Comparison of ENCODE assay signal across 8 cellular contexts in the genomic region with DNA sequence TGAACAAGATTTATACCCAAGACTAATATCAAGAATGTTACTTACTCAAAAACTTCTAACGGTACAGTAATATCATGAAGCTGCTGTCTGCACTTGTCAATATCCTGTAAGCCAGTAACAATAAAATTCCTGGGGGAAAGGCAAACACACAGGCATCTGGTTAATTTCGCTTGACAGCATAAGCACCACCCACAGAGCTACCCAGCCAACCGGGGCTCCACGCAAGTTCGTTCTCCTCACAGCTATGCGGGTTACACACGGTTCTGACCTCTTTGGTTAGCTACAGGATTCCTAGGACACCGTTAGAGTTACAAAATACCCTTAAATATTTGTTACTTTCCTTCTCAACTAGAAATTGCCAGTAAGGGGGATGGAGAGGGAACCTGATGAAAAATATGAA. TPM values are rescaled to one million over a fixed set of nuclear protein-coding genes. Genes with fewer than 3 reads are reported as not detected.
DNase-seq lines count a peak whose midpoint lies in the region; TF ChIP-seq lines count a peak whose summit lies in the region.

No MANE protein-coding gene starts in this region.

- no CpG with 5 or more reads among the region's 8 CpGs for whole genome bisulfite sequencing in neuronal stem cell (ENCODE audit: extremely low coverage in 2 of 2, insufficient read length in 2 of 2, insufficient replicate concordance in 1 of 2), 2 donors

- no peak overlapping the region for H4K8ac ChIP-seq in neuronal stem cell (ENCODE audit: low read depth, low read length)

- peaks cover 34% of the 10 kb centered on the region for H3K4me1 ChIP-seq in CD4-positive, alpha-beta memory T cell (ENCODE audit: insufficient read depth, low read length)
- H3K4me1 ChIP-seq in OCI-LY7 (ENCODE audit: insufficient read depth, low read length, poor library complexity, severe bottlenecking) = peaks cover 18% of the 10 kb centered on the region
- peaks cover 4% of the 10 kb centered on the region for H3K4me1 ChIP-seq in endocrine pancreas (ENCODE audit: control insufficient read depth, insufficient read depth, low read length)
- H3K4me1 ChIP-seq in neuronal stem cell (ENCODE audit: control insufficient read depth in 2 of 2, insufficient read depth in 1 of 2, low read depth in 1 of 2, low read length in 2 of 2) = peaks cover 3 to 6% of the 10 kb centered on the region in 2 donors

- peaks cover 27% of the 10 kb centered on the region for H3K79me2 ChIP-seq in OCI-LY7 (ENCODE audit: insufficient read depth, low read depth, low read length)

- H3K4ac ChIP-seq in neuronal stem cell (ENCODE audit: low read length) = no peak overlapping the region

- TF ChIP-seq CTCF in OCI-LY7 (conservative IDR thresholded peaks at IDR 0.05; ENCODE audit: low read length) = no peak

- H3K9me3 Mint-ChIP-seq in CD4-positive, alpha-beta memory T cell = no peaks in the 10 kb centered on the region

- intact Hi-C loops in CD4-positive, alpha-beta memory T cell (cut with micrococcal nuclease) = loop anchor here (10.0 kb wide), 1 partner anchor 368 kb away; no protein-coding TSS in a partner anchor
- intact Hi-C loops in OCI-LY7 (cut with micrococcal nuclease; ENCODE audit: unreplicated experiment) = loop anchor here (5.0 kb wide), 2 partner anchors 190 to 370 kb away; no protein-coding TSS in a partner anchor

- peaks cover 52 to 60% of the 10 kb centered on the region in 2 donors for H3K36me3 Mint-ChIP-seq in CD4-positive, alpha-beta memory T cell

- peak overlapping the region; percentile 95 to 100 (median 98) for H3K27ac Mint-ChIP-seq in CD4-positive, alpha-beta memory T cell

- H3K27ac ChIP-seq in CD4-positive, alpha-beta memory T cell (ENCODE audit: low read depth, low read length) = peak overlapping the region; percentile 86
- H3K27ac ChIP-seq in OCI-LY7 (ENCODE audit: low read depth, low read length, poor library complexity, severe bottlenecking) (no peak overlapping the region), neuronal stem cell (replicated peaks; ENCODE audit: low read length) (no peak overlapping the region)

- no peak overlapping the region for H2BK120ac ChIP-seq in neuronal stem cell (ENCODE audit: low read depth, low read length)

- H2AK5ac ChIP-seq in neuronal stem cell (ENCODE audit: low read depth, low read length) = no peak overlapping the region

- H3K27me3 Mint-ChIP-seq in CD4-positive, alpha-beta memory T cell = no peaks in the 10 kb centered on the region

- DNase-seq in CD4-positive, alpha-beta memory T cell = no peak
- DNase-seq in OCI-LY7 (ENCODE audit: low spot score) = no peak
- no peak for DNase-seq in neuronal stem cell (ENCODE audit: low spot score)
- DNase-seq in NAMALWA (ENCODE audit: low spot score) = no peak
- no peak for DNase-seq in NCI-H1694 (lab: John Stamatoyannopoulos, UW)
- no peak for DNase-seq in MV-4-11 (lab: John Stamatoyannopoulos, UW)
- DNase-seq in DMS53 (lab: John Stamatoyannopoulos, UW) = no peak

- H3K23ac ChIP-seq in neuronal stem cell (ENCODE audit: low read depth, low read length, poor library complexity) = no peak overlapping the region

- no peaks in the 10 kb centered on the region for H3K27me3 ChIP-seq in CD4-positive, alpha-beta memory T cell (ENCODE audit: insufficient read depth, low read length)
- no peaks in the 10 kb centered on the region for H3K27me3 ChIP-seq in endocrine pancreas (ENCODE audit: control insufficient read depth, insufficient read depth, low read length)
- no peaks in the 10 kb centered on the region for H3K27me3 ChIP-seq in neuronal stem cell (ENCODE audit: control insufficient read depth in 3 of 3, insufficient read depth in 3 of 3, low read depth in 1 of 3, low read length in 3 of 3)

- peak overlapping the region; percentile 96 to 100 (median 99) for H3K4me3 Mint-ChIP-seq in CD4-positive, alpha-beta memory T cell

- H3K36me3 ChIP-seq in CD4-positive, alpha-beta memory T cell (ENCODE audit: insufficient read depth, low read length) = peaks cover 48% of the 10 kb centered on the region
- peaks cover 50% of the 10 kb centered on the region for H3K36me3 ChIP-seq in OCI-LY7 (ENCODE audit: insufficient read depth, low read length)
- peaks cover 18% of the 10 kb centered on the region for H3K36me3 ChIP-seq in endocrine pancreas (ENCODE audit: control insufficient read depth, insufficient read depth, low read length)
- peaks cover 27 to 56% of the 10 kb centered on the region in 2 donors for H3K36me3 ChIP-seq in neuronal stem cell (replicated peaks in 1 of 2; ENCODE audit: control insufficient read depth in 2 of 2, insufficient read depth in 2 of 2, low read length in 2 of 2)

- peaks cover 13% of the 10 kb centered on the region for H4K20me1 ChIP-seq in OCI-LY7 (ENCODE audit: insufficient read depth, low read length)

- H2BK12ac ChIP-seq in neuronal stem cell (ENCODE audit: low read length) = no peak overlapping the region

- no peaks in the 10 kb centered on the region for H3K9me3 ChIP-seq in CD4-positive, alpha-beta memory T cell (ENCODE audit: control insufficient read depth in 1 of 2, low read length in 2 of 2)
- no peaks in the 10 kb centered on the region for H3K9me3 ChIP-seq in OCI-LY7 (ENCODE audit: low read length)
- no peaks in the 10 kb centered on the region for H3K9me3 ChIP-seq in endocrine pancreas (ENCODE audit: control insufficient read depth, low read length)
- H3K9me3 ChIP-seq in neuronal stem cell (replicated peaks in 1 of 2; ENCODE audit: control insufficient read depth in 2 of 2, insufficient read depth in 1 of 2, low read depth in 1 of 2, low read length in 2 of 2) = peaks cover 0 to 2% of the 10 kb centered on the region in 2 donors

- H3K9ac ChIP-seq in endocrine pancreas (ENCODE audit: control insufficient read depth, insufficient read depth, low read length) (peak overlapping the region; percentile 27), neuronal stem cell (ENCODE audit: low read depth, low read length, poor library complexity) (no peak overlapping the region)

- no peak overlapping the region for H3K18ac ChIP-seq in neuronal stem cell (ENCODE audit: low read length)

- no peak overlapping the region for H2BK5ac ChIP-seq in neuronal stem cell (ENCODE audit: low read length)

- peaks cover 7% of the 10 kb centered on the region for H3K79me1 ChIP-seq in neuronal stem cell (ENCODE audit: low read depth, low read length)

- peak overlapping the region; percentile 89 to 90 for H3K4me3 ChIP-seq in CD4-positive, alpha-beta memory T cell (ENCODE audit: low read length in 2 of 2)
- H3K4me3 ChIP-seq in OCI-LY7 (ENCODE audit: low read depth, low read length, poor library complexity, severe bottlenecking) = peak overlapping the region; percentile 88
- peak overlapping the region; percentile 64 for H3K4me3 ChIP-seq in endocrine pancreas (ENCODE audit: control insufficient read depth, insufficient read depth, low read length)
- peak overlapping the region in 1 of 2 donors; percentile 97 for H3K4me3 ChIP-seq in neuronal stem cell (ENCODE audit: low read length in 2 of 2)

- no peaks in the 10 kb centered on the region for H3K9me2 ChIP-seq in OCI-LY7 (ENCODE audit: insufficient read depth, low read length)

- H2BK15ac ChIP-seq in neuronal stem cell (ENCODE audit: low read length) = no peak overlapping the region

- peaks cover 35 to 69% (median 54%) of the 10 kb centered on the region in 4 donors for H3K4me1 Mint-ChIP-seq in CD4-positive, alpha-beta memory T cell

- BruUV-seq in OCI-LY7 (replicated peaks; lab: Mats Ljungman, UMichigan) = no TSS peak

- H3K4me2 ChIP-seq in OCI-LY7 (ENCODE audit: low read length) (peak overlapping the region; percentile 87), neuronal stem cell (ENCODE audit: insufficient read depth, low read length, poor library complexity, severe bottlenecking) (peak overlapping the region; percentile 89)

- CTCF ChIA-PET in CD4-positive, alpha-beta memory T cell (lab: Charles Lee; ENCODE audit: partially characterized antibody) = interaction anchor here (0.6 kb wide), 1 partner anchor 9 kb away, joined by 3 read pairs; no protein-coding TSS in a partner anchor
- CTCF ChIA-PET in OCI-LY7 (lab: Charles Lee; ENCODE audit: unreplicated experiment) = interaction anchor here (0.6 kb wide), 1 partner anchor 242 kb away, joined by 3 read pairs; no protein-coding TSS in a partner anchor

- POLR2A ChIA-PET in CD4-positive, alpha-beta memory T cell (lab: Charles Lee; ENCODE audit: partially characterized antibody) = interaction anchor here (1.0 to 2.6 kb wide), 3 partner anchors 9 to 368 kb away, joined by 3 to 16 read pairs (median 5); no protein-coding TSS in a partner anchor
- POLR2A ChIA-PET in OCI-LY7 (lab: Charles Lee) = interaction anchor here (0.6 to 1.7 kb wide), 3 partner anchors 9 to 356 kb away, joined by 3 to 9 read pairs (median 3); no protein-coding TSS in a partner anchor

- H4K91ac ChIP-seq in neuronal stem cell (ENCODE audit: low read depth, low read length, poor library complexity) = no peak overlapping the region

- no peak overlapping the region for H3K14ac ChIP-seq in neuronal stem cell (ENCODE audit: low read length)

- H2AFZ ChIP-seq in OCI-LY7 (ENCODE audit: low read length) (no peak overlapping the region), neuronal stem cell (ENCODE audit: low read length) (no peak overlapping the region)

RNA-seq across cellular contexts. Expression of a gene that starts 1.2 kb away (rescaled TPM):
- total RNA-seq in CD4-positive, alpha-beta memory T cell = 10 to 100 TPM; 61.2 to 64.7 TPM
- 100 to 1,000 TPM; 105 to 147 TPM for polyA plus RNA-seq in CD4-positive, alpha-beta memory T cell
- total RNA-seq in OCI-LY7 (2014; rRNA removed; shearing (Covaris generic)) = 7.9 and 16.2 TPM in 2 replicates
- total RNA-seq in OCI-LY7 (2022) = 44.0 and 47.3 TPM in 2 replicates
- polyA plus RNA-seq in neuronal stem cell (2013, experiment 1 of 2) = 29.2 TPM
- 30.5 TPM for polyA plus RNA-seq in neuronal stem cell (2013, experiment 2 of 2)
